1 cellular context compared by ENCODE assay signal in genomic region chr5:133977161-133977787, GRCh38.
TF ChIP-seq lines count a peak whose summit lies in the region.

No MANE protein-coding gene starts in this region.

TF ChIP-seq in IMR-90, 13 proteins besides CTCF, POLR2A, EP300 and RAD21:
- TF ChIP-seq MXI1 (IDR thresholded peaks at IDR 0.05; ENCODE audit: borderline replicate concordance, low read depth, low read length) (no peak), BHLHE40 (IDR thresholded peaks at IDR 0.05; ENCODE audit: low read depth, low read length) (no peak), NFE2L2 (IDR thresholded peaks at IDR 0.05; ENCODE audit: low read depth, low read length) (no peak), USF2 (IDR thresholded peaks at IDR 0.05; ENCODE audit: low read depth, low read length) (no peak), SMC3 (IDR thresholded peaks at IDR 0.05; ENCODE audit: low read depth, low read length) (no peak), RCOR1 (IDR thresholded peaks at IDR 0.05; ENCODE audit: insufficient replicate concordance, low read length) (no peak), MAFK (IDR thresholded peaks at IDR 0.05; ENCODE audit: low read depth, low read length) (no peak), MAZ (IDR thresholded peaks at IDR 0.05; ENCODE audit: borderline replicate concordance, low read depth, low read length) (no peak), CHD1 (IDR thresholded peaks at IDR 0.05; ENCODE audit: low read depth, low read length) (no peak)
TF ChIP-seq in IMR-90: peak in this region for 0.
